ENCODE assay signal across 18 cellular contexts in genomic region chr14:71534506-71534905, GRCh38.
DNase-seq lines count a peak whose midpoint lies in the region; ATAC-seq and TF ChIP-seq lines count a peak whose summit lies in the region.
"Had no signal": no experiment of that assay in that cellular context is flagged by ENCODE, and none has a peak within 500 bp of the region (broad histone marks: within the 10 kb centered on the region; RNA-seq: fewer than 3 reads in every experiment).

No MANE protein-coding gene starts in this region.

- no peak overlapping the region for H3K4me3 ChIP-seq in smooth muscle cell
- H3K4me3 ChIP-seq: A549; BLaER1 treated with 17β-estradiol and CSF1 and Interleukin-3, amounts not matched to agents 10 nM and 100 nM had no signal

- H3K9me3 Mint-ChIP-seq in chondrocyte (ENCODE audit: low read depth), result no peaks in the 10 kb centered on the region
- H3K9me3 Mint-ChIP-seq: CD8-positive, alpha-beta T cell; H9 had no signal

- no peaks in the 10 kb centered on the region for H3K27me3 Mint-ChIP-seq in chondrocyte (ENCODE audit: low read depth)
- H3K27me3 Mint-ChIP-seq: B cell had no signal

- H3K9me3 ChIP-seq in smooth muscle cell (replicated peaks; ENCODE audit: low read depth), result no peaks in the 10 kb centered on the region
- H3K9me3 ChIP-seq: A549; BLaER1 treated with 17β-estradiol and CSF1 and Interleukin-3, amounts not matched to agents 10 nM and 100 nM had no signal

- peaks cover 22% of the 10 kb centered on the region for H3K4me1 ChIP-seq in smooth muscle cell (ENCODE audit: low read depth)
- H3K4me1 ChIP-seq: A549 had no signal

- no peak overlapping the region for H3K4me2 ChIP-seq in smooth muscle cell
- H3K4me2 ChIP-seq: A549; BLaER1 treated with 17β-estradiol and CSF1 and Interleukin-3, amounts not matched to agents 10 nM and 100 nM had no signal

- WGBS in smooth muscle cell (ENCODE audit: low lambda C conversion rate), result 97% methylated on average over 1 of the region's 1 CpG

- peaks cover 13% of the 10 kb centered on the region for H3F3A ChIP-seq in smooth muscle cell (ENCODE audit: low read depth)

- peak overlapping the region; percentile 6 for H3K27ac Mint-ChIP-seq in chondrocyte (ENCODE audit: unreplicated experiment)
- H3K27ac Mint-ChIP-seq: CD8-positive, alpha-beta T cell; H9 had no signal

- H3K9ac ChIP-seq in smooth muscle cell (ENCODE audit: low read depth), result no peak overlapping the region
- H3K9ac ChIP-seq: BLaER1 treated with 17β-estradiol and CSF1 and Interleukin-3, amounts not matched to agents 10 nM and 100 nM had no signal

- peaks cover 8% of the 10 kb centered on the region for H3K36me3 ChIP-seq in smooth muscle cell (ENCODE audit: low read depth)

- peaks cover 2% of the 10 kb centered on the region for H4K20me1 ChIP-seq in smooth muscle cell (ENCODE audit: low read depth)

- peak overlapping the region; percentile 91 for H3K27ac ChIP-seq in smooth muscle cell (ENCODE audit: low read depth)
- H3K27ac ChIP-seq: 22Rv1; A549; BLaER1 treated with 17β-estradiol and CSF1 and Interleukin-3, amounts not matched to agents 10 nM and 100 nM had no signal

- peak; percentile 48 for DNase-seq in DMS 273 (lab: John Stamatoyannopoulos, UW; ENCODE audit: unreplicated experiment)
- DNase-seq in DMS 273 treated with DMSO at 0.1 percent for 48 hours (lab: John Stamatoyannopoulos, UW), result no peak
- DNase-seq in NCI-H524 treated with DMSO at 0.1 percent for 48 hours (lab: John Stamatoyannopoulos, UW), result peak; percentile 56
- no peak for DNase-seq in chondrocyte (ENCODE audit: low spot score)
- no peak for DNase-seq in smooth muscle cell (lab: John Stamatoyannopoulos, UW; ENCODE audit: unreplicated experiment)
- DNase-seq in NCI-H1930 (lab: John Stamatoyannopoulos, UW), result no peak
- DNase-seq in cortex of kidney (lab: John Stamatoyannopoulos, UW), result no peak
- DNase-seq: Calu3; CD8-positive, alpha-beta T cell; GDM1; GOT3; H9; IMR-90 had no signal

- no peak overlapping the region for H2AFZ ChIP-seq in smooth muscle cell (ENCODE audit: low read depth)

- H3K4me3 Mint-ChIP-seq in chondrocyte (ENCODE audit: unreplicated experiment), result no peak overlapping the region
- H3K4me3 Mint-ChIP-seq: B cell; CD8-positive, alpha-beta T cell; H9 had no signal

- peaks cover 92% of the 10 kb centered on the region for H3K4me1 Mint-ChIP-seq in chondrocyte (ENCODE audit: low read depth)

- H3K79me2 ChIP-seq in smooth muscle cell (ENCODE audit: low read depth), result peaks cover 54% of the 10 kb centered on the region

- H3K36me3 Mint-ChIP-seq in chondrocyte (ENCODE audit: low read depth), result peaks cover 4% of the 10 kb centered on the region

- no peaks in the 10 kb centered on the region for H3K27me3 ChIP-seq in smooth muscle cell (ENCODE audit: low read depth)
- H3K27me3 ChIP-seq: BLaER1 treated with 17β-estradiol and CSF1 and Interleukin-3, amounts not matched to agents 10 nM and 100 nM had no signal

- no peak for ATAC-seq in GM21529 (IDR thresholded peaks at IDR 0.05; ENCODE audit: unreplicated experiment)
- ATAC-seq: A549; CD8-positive, alpha-beta T cell had no signal

- TF ChIP-seq CTCF in chondrocyte (IDR thresholded peaks at IDR 0.05) (no peak), smooth muscle cell (IDR thresholded peaks at IDR 0.05; ENCODE audit: borderline replicate concordance, insufficient read depth, poor library complexity, severe bottlenecking) (no peak)

Comparison
In these comparisons a context has a peak if more than half of its experiments do, and no peak if none do; other contexts are left out.
1. DNase-seq: peak in DMS 273 (single experiment) and NCI-H524 treated with DMSO at 0.1 percent for 48 hours (single experiment); none in DMS 273 treated with DMSO at 0.1 percent for 48 hours (single experiment), chondrocyte (single experiment), smooth muscle cell (single experiment), NCI-H1930 (0 of 2) and cortex of kidney (single experiment).